Comparison of ENCODE assay signal across 21 cellular contexts in the genomic region with DNA sequence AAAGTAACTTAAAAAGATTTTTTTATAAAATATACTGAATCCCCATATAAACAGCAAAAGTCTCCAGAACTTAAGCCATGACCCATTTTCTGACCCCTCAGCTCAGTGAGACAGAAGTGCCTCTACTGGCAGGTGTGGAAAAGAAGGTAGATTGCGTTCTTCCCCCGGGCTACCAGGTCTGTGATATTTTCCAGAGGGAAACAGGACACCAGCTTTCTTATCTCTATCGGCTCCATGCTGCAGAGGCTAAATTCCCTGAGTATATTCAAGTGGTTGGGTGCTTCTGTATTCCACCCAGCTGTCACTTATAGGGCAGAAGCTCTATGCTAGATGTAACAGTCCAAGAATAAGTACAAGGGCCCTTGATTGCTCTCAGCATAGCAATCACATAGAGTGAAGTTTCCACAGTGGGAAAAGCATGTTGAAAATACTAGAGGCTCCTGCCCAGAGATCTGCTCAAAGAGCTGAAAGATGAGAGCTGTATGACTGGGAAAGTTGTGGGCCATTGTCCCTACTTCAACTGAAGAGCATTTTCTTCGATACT.
DNase-seq lines count a peak whose midpoint lies in the region; ATAC-seq and TF ChIP-seq lines count a peak whose summit lies in the region.
"Had no signal": no experiment of that assay in that cellular context is flagged by ENCODE, and none has a peak within 500 bp of the region (broad histone marks: within the 10 kb centered on the region; RNA-seq: fewer than 3 reads in every experiment).

No MANE protein-coding gene starts in this region.

- H2BK5ac ChIP-seq in mesenchymal stem cell (ENCODE audit: low read depth, low read length, poor library complexity, severe bottlenecking) = no peak overlapping the region

- H3K27me3 ChIP-seq in SK-N-SH (ENCODE audit: insufficient read depth) = no peaks in the 10 kb centered on the region
- no peaks in the 10 kb centered on the region for H3K27me3 ChIP-seq in GM23338 (ENCODE audit: insufficient read depth)
- no peaks in the 10 kb centered on the region for H3K27me3 ChIP-seq in mesenchymal stem cell (ENCODE audit: control insufficient read depth in 1 of 2, insufficient read depth in 1 of 2, low read length in 2 of 2)
- H3K27me3 ChIP-seq: MG63 had no signal

- H3K9me2 ChIP-seq in SK-N-SH (no peaks in the 10 kb centered on the region), GM23338 (ENCODE audit: insufficient read depth) (0 out of 2 replicates have a peak, but pooled peaks cover 4% of the 10 kb centered on the region)

- POLR2A ChIA-PET in SK-N-SH (lab: Yijun Ruan, JAX) = no interaction called here

- no peak overlapping the region for H4K8ac ChIP-seq in mesenchymal stem cell (ENCODE audit: low read length)

- H2BK15ac ChIP-seq in mesenchymal stem cell (ENCODE audit: low read depth, poor library complexity, severe bottlenecking) = no peak overlapping the region

- H3F3A ChIP-seq in SK-N-SH (replicated peaks; ENCODE audit: insufficient read depth) (peaks cover 13% of the 10 kb centered on the region), GM23338 (replicated peaks; ENCODE audit: low read depth) (no peaks in the 10 kb centered on the region)

- H4K91ac ChIP-seq in mesenchymal stem cell (ENCODE audit: low read length) = no peak overlapping the region

- no peak overlapping the region for H3K4ac ChIP-seq in mesenchymal stem cell (ENCODE audit: low read depth in 1 of 2, low read length in 2 of 2)

- H3K9me3 Mint-ChIP-seq in GM23338 = peaks cover 27% of the 10 kb centered on the region

- H2BK12ac ChIP-seq in mesenchymal stem cell (ENCODE audit: low read length in 2 of 2) = no peak overlapping the region

- TF ChIP-seq RAD21 in SK-N-SH (IDR thresholded peaks at IDR 0.05; ENCODE audit: low read length) = no peak

- H3K4me2 ChIP-seq in SK-N-SH = no peak overlapping the region
- no peak overlapping the region for H3K4me2 ChIP-seq in GM23338
- no peak overlapping the region for H3K4me2 ChIP-seq in mesenchymal stem cell (ENCODE audit: low read length, poor library complexity, severe bottlenecking)

- no peak overlapping the region for H3K27ac Mint-ChIP-seq in GM23338
- H3K27ac Mint-ChIP-seq: B cell; CD4-positive, CD25-positive, alpha-beta regulatory T cell; H9; IgD-negative memory B cell had no signal

- H3K9ac ChIP-seq in SK-N-SH = no peak overlapping the region
- no peak overlapping the region for H3K9ac ChIP-seq in mesenchymal stem cell (ENCODE audit: low read length)

- H3K36me3 ChIP-seq in SK-N-SH (replicated peaks in 1 of 2; ENCODE audit: control insufficient read depth in 1 of 2, insufficient read depth in 2 of 2, low read length in 1 of 2) (peaks cover 0 to 8% of the 10 kb centered on the region in 2 experiments), GM23338 (ENCODE audit: insufficient read depth) (no peaks in the 10 kb centered on the region; the same call in 1 of the 2 replicates), mesenchymal stem cell (ENCODE audit: control insufficient read depth in 1 of 2, insufficient read depth in 2 of 2, low read depth in 1 of 2, low read length in 2 of 2) (no peaks in the 10 kb centered on the region)
- H3K36me3 ChIP-seq: MG63 had no signal

- no peak overlapping the region for H3K27ac ChIP-seq in SK-N-SH (ENCODE audit: low read depth in 2 of 2, low read length in 1 of 2)
- no peak overlapping the region for H3K27ac ChIP-seq in GM23338 (ENCODE audit: low read depth)
- H3K27ac ChIP-seq in mesenchymal stem cell (ENCODE audit: low read length, poor library complexity, severe bottlenecking) = no peak overlapping the region

- peaks cover 2% of the 10 kb centered on the region for H3K27me3 Mint-ChIP-seq in GM23338 (ENCODE audit: insufficient read depth, low read depth, poor library complexity)
- H3K27me3 Mint-ChIP-seq: B cell; CD4-positive, CD25-positive, alpha-beta regulatory T cell; IgD-negative memory B cell had no signal

- H3K4me3 ChIP-seq in SK-N-SH (ENCODE audit: low read depth in 2 of 2, low read length in 1 of 2) = no peak overlapping the region
- H3K4me3 ChIP-seq in GM23338 = no peak overlapping the region
- H3K4me3 ChIP-seq in mesenchymal stem cell (ENCODE audit: insufficient read depth in 1 of 2, low read depth in 1 of 2, low read length in 2 of 2) = no peak overlapping the region
- H3K4me3 ChIP-seq: MG63 had no signal

- H2AFZ ChIP-seq in SK-N-SH (ENCODE audit: low read depth) (no peak overlapping the region), GM23338 (0 out of 2 replicates have a peak overlapping the region, but pooled peaks have one; percentile 69), mesenchymal stem cell (ENCODE audit: low read depth, low read length) (no peak overlapping the region)

- no peak overlapping the region for H3K23ac ChIP-seq in mesenchymal stem cell (ENCODE audit: low read length in 2 of 2)

- no peak overlapping the region for H2AK5ac ChIP-seq in mesenchymal stem cell (ENCODE audit: low read length, severe bottlenecking)

- WGBS in SK-N-SH (ENCODE audit: low lambda C conversion rate) = 74% methylated on average over 4 of the region's 4 CpGs
- WGBS in mesenchymal stem cell = 79% methylated on average over 4 of the region's 4 CpGs

- H2BK120ac ChIP-seq in mesenchymal stem cell (ENCODE audit: low read depth, low read length) = peak overlapping the region; percentile 19

- TF ChIP-seq CTCF in SK-N-SH (IDR thresholded peaks at IDR 0.05) (no peak), GM23338 (conservative IDR thresholded peaks at IDR 0.05; ENCODE audit: low read depth in 2 of 2) (no peak)

- H3K14ac ChIP-seq in mesenchymal stem cell (ENCODE audit: low read length in 2 of 2) = no peak overlapping the region

- DNase-seq in SK-N-SH (no peak), GM23338 (ENCODE audit: low spot score) (no peak), NCI-H510A treated with DMSO at 0.1 percent for 48 hours (lab: John Stamatoyannopoulos, UW) (peak; percentile 35), mesenchymal stem cell (no peak)
- DNase-seq: CD4-positive, CD25-positive, alpha-beta regulatory T cell; COR-L47; H9; Kasumi-1; MG63; NCI-H1048; NCI-H1694; NCI-H2107; NCI-H748 treated with DMSO at 0.1 percent for 48 hours; NK-92 treated with Interleukin-12 subunit alpha and Interleukin-12 subunit beta, amount 100 ng/mL, for 24 hours; SHP77 had no signal

- ATAC-seq in SK-N-SH treated with all-trans-retinoic acid at 6 μM for 48 hours (no peak), GM23338 (no peak), GM18873 (IDR thresholded peaks at IDR 0.05; ENCODE audit: low FRiP score, unreplicated experiment) (no peak), GM19324 (IDR thresholded peaks at IDR 0.05; ENCODE audit: low FRiP score, unreplicated experiment) (no peak), HG03442 (IDR thresholded peaks at IDR 0.05; ENCODE audit: unreplicated experiment) (no peak)

- peak overlapping the region in 1 of 2 experiments; percentile 21 for H3K18ac ChIP-seq in mesenchymal stem cell (ENCODE audit: low read depth in 1 of 2, low read length in 2 of 2)

- H3K9me3 ChIP-seq in SK-N-SH (0 out of 2 replicates have a peak, but pooled peaks cover 6% of the 10 kb centered on the region), mesenchymal stem cell (ENCODE audit: control insufficient read depth, low read length) (peaks cover 23% of the 10 kb centered on the region)

- H3K4me3 Mint-ChIP-seq in GM23338 = no peak overlapping the region
- H3K4me3 Mint-ChIP-seq: B cell; CD4-positive, CD25-positive, alpha-beta regulatory T cell; H9; IgD-negative memory B cell had no signal

- H3K36me3 Mint-ChIP-seq in GM23338 (ENCODE audit: low read depth) = peaks cover 17% of the 10 kb centered on the region; the same call in 2 of the 3 replicates
- H3K36me3 Mint-ChIP-seq: CD4-positive, CD25-positive, alpha-beta regulatory T cell; IgD-negative memory B cell had no signal

- H3K4me1 Mint-ChIP-seq in GM23338 = peaks cover 4% of the 10 kb centered on the region; the same call in 2 of the 3 replicates
- H3K4me1 Mint-ChIP-seq: B cell; CD4-positive, CD25-positive, alpha-beta regulatory T cell; IgD-negative memory B cell had no signal

- peaks cover 0 to 6% of the 10 kb centered on the region in 2 experiments; a peak in 2 of 4 replicates for H3K4me1 ChIP-seq in SK-N-SH (ENCODE audit: control insufficient read depth in 1 of 2, insufficient read depth in 2 of 2, low read depth in 1 of 2, low read length in 1 of 2)
- no peaks in the 10 kb centered on the region for H3K4me1 ChIP-seq in GM23338 (ENCODE audit: insufficient read depth)
- no peaks in the 10 kb centered on the region for H3K4me1 ChIP-seq in mesenchymal stem cell (ENCODE audit: control insufficient read depth, insufficient read depth, low read depth, low read length)

- H4K20me1 ChIP-seq in SK-N-SH (ENCODE audit: insufficient read depth) (no peaks in the 10 kb centered on the region), GM23338 (replicated peaks; ENCODE audit: insufficient read depth) (no peaks in the 10 kb centered on the region)

- H3K79me1 ChIP-seq in mesenchymal stem cell (replicated peaks; ENCODE audit: low read length, poor library complexity, severe bottlenecking) = no peaks in the 10 kb centered on the region

- CTCF ChIA-PET in SK-N-SH (lab: Yijun Ruan, JAX) = no interaction called here

- no peaks in the 10 kb centered on the region for H3K79me2 ChIP-seq in SK-N-SH (ENCODE audit: insufficient read depth)
- no peaks in the 10 kb centered on the region for H3K79me2 ChIP-seq in GM23338 (replicated peaks; ENCODE audit: insufficient read depth)

- TF ChIP-seq EP300 in SK-N-SH (IDR thresholded peaks at IDR 0.05; ENCODE audit: borderline replicate concordance in 1 of 2, low read depth in 1 of 2, low read length in 1 of 2) = no peak

TF ChIP-seq in SK-N-SH, 30 proteins besides CTCF, POLR2A, EP300 and RAD21:
- TF ChIP-seq TCF12 (IDR thresholded peaks at IDR 0.05) = no peak
- TF ChIP-seq GATA2 (CRISPR knock-in tag; IDR thresholded peaks at IDR 0.05) = peak; percentile 40
TF ChIP-seq in SK-N-SH: peak in this region for 1.

TF ChIP-seq in SK-N-SH treated with all-trans-retinoic acid at 6 μM for 48 hours, 23 proteins besides CTCF, POLR2A, EP300 and RAD21 (continues in another document):
- no peak for TF ChIP-seq CSDC2 (CRISPR knock-in tag; IDR thresholded peaks at IDR 0.05)
- TF ChIP-seq TCF4 (CRISPR knock-in tag; IDR thresholded peaks at IDR 0.05; ENCODE audit: borderline replicate concordance) = no peak
- TF ChIP-seq ARNTL (CRISPR knock-in tag; IDR thresholded peaks at IDR 0.05; ENCODE audit: borderline replicate concordance, low read depth) = no peak
- TF ChIP-seq RARB (CRISPR knock-in tag; IDR thresholded peaks at IDR 0.05) = no peak
- no peak for TF ChIP-seq ESRRG (CRISPR knock-in tag; IDR thresholded peaks at IDR 0.05)
